In genomic region chr12:27652174-27652763, GRCh38 we compare ENCODE assay signal across 1 cellular context.
TF ChIP-seq lines count a peak whose summit lies in the region.

No MANE protein-coding gene starts in this region.

TF ChIP-seq in H1, 55 proteins besides CTCF, POLR2A, EP300 and RAD21 (continued from another document):
- TF ChIP-seq, protein P1, sequence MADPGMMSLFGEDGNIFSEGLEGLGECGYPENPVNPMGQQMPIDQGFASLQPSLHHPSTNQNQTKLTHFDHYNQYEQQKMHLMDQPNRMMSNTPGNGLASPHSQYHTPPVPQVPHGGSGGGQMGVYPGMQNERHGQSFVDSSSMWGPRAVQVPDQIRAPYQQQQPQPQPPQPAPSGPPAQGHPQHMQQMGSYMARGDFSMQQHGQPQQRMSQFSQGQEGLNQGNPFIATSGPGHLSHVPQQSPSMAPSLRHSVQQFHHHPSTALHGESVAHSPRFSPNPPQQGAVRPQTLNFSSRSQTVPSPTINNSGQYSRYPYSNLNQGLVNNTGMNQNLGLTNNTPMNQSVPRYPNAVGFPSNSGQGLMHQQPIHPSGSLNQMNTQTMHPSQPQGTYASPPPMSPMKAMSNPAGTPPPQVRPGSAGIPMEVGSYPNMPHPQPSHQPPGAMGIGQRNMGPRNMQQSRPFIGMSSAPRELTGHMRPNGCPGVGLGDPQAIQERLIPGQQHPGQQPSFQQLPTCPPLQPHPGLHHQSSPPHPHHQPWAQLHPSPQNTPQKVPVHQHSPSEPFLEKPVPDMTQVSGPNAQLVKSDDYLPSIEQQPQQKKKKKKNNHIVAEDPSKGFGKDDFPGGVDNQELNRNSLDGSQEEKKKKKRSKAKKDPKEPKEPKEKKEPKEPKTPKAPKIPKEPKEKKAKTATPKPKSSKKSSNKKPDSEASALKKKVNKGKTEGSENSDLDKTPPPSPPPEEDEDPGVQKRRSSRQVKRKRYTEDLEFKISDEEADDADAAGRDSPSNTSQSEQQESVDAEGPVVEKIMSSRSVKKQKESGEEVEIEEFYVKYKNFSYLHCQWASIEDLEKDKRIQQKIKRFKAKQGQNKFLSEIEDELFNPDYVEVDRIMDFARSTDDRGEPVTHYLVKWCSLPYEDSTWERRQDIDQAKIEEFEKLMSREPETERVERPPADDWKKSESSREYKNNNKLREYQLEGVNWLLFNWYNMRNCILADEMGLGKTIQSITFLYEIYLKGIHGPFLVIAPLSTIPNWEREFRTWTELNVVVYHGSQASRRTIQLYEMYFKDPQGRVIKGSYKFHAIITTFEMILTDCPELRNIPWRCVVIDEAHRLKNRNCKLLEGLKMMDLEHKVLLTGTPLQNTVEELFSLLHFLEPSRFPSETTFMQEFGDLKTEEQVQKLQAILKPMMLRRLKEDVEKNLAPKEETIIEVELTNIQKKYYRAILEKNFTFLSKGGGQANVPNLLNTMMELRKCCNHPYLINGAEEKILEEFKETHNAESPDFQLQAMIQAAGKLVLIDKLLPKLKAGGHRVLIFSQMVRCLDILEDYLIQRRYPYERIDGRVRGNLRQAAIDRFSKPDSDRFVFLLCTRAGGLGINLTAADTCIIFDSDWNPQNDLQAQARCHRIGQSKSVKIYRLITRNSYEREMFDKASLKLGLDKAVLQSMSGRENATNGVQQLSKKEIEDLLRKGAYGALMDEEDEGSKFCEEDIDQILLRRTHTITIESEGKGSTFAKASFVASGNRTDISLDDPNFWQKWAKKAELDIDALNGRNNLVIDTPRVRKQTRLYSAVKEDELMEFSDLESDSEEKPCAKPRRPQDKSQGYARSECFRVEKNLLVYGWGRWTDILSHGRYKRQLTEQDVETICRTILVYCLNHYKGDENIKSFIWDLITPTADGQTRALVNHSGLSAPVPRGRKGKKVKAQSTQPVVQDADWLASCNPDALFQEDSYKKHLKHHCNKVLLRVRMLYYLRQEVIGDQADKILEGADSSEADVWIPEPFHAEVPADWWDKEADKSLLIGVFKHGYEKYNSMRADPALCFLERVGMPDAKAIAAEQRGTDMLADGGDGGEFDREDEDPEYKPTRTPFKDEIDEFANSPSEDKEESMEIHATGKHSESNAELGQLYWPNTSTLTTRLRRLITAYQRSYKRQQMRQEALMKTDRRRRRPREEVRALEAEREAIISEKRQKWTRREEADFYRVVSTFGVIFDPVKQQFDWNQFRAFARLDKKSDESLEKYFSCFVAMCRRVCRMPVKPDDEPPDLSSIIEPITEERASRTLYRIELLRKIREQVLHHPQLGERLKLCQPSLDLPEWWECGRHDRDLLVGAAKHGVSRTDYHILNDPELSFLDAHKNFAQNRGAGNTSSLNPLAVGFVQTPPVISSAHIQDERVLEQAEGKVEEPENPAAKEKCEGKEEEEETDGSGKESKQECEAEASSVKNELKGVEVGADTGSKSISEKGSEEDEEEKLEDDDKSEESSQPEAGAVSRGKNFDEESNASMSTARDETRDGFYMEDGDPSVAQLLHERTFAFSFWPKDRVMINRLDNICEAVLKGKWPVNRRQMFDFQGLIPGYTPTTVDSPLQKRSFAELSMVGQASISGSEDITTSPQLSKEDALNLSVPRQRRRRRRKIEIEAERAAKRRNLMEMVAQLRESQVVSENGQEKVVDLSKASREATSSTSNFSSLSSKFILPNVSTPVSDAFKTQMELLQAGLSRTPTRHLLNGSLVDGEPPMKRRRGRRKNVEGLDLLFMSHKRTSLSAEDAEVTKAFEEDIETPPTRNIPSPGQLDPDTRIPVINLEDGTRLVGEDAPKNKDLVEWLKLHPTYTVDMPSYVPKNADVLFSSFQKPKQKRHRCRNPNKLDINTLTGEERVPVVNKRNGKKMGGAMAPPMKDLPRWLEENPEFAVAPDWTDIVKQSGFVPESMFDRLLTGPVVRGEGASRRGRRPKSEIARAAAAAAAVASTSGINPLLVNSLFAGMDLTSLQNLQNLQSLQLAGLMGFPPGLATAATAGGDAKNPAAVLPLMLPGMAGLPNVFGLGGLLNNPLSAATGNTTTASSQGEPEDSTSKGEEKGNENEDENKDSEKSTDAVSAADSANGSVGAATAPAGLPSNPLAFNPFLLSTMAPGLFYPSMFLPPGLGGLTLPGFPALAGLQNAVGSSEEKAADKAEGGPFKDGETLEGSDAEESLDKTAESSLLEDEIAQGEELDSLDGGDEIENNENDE (IDR thresholded peaks at IDR 0.05; ENCODE audit: insufficient replicate concordance, low read length): no peak
- TF ChIP-seq JUN (IDR thresholded peaks at IDR 0.05; ENCODE audit: low read depth, low read length): no peak
- TF ChIP-seq, protein P2, sequence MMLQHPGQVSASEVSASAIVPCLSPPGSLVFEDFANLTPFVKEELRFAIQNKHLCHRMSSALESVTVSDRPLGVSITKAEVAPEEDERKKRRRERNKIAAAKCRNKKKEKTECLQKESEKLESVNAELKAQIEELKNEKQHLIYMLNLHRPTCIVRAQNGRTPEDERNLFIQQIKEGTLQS (IDR thresholded peaks at IDR 0.05; ENCODE audit: insufficient read depth, low read depth, low read length): no peak
TF ChIP-seq in H1: peak in this region for 0.
